ENCODE assay signal across 8 cellular contexts in the genomic region with DNA sequence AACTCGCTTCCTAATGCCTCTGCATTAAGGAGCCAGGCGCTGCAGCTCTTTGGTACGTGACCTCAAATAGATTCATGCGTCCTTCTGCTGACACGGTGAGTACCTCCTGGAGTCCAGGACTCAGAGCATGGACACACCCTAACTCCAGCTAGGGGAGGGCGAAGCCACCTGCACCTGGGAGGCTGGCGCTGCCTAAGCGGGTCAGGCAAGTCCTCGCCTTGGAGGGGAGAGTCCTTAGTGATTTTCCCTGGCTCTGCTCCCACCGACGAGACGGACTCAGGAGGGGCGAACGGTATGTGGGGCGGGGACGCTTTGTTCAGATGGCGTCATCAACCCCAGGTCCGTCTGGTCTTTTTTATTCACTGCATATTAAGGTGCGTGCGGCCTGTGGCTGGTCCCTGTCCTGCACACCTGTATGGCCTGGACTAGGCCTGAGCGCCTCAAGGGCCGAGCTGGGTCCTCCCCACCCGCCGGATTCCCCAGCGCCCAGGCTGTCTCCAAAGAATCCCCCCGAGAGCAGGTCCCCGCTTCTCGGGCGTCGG. TPM values are rescaled to one million over a fixed set of nuclear protein-coding genes. Genes with fewer than 3 reads are reported as not detected.
DNase-seq lines count a peak whose midpoint lies in the region; ATAC-seq and TF ChIP-seq lines count a peak whose summit lies in the region.
"Had no signal": no experiment of that assay in that cellular context is flagged by ENCODE, and none has a peak within 500 bp of the region (broad histone marks: within the 10 kb centered on the region; RNA-seq: fewer than 3 reads in every experiment).

No MANE protein-coding gene starts in this region.

- in situ Hi-C loops in HAP-1 (cut with MboI; ENCODE audit: low sequenced_read_pairs): loop anchor here (25.0 kb wide), 1 partner anchor 1095 kb away; no protein-coding TSS in a partner anchor

- H3K4me3 Mint-ChIP-seq in activated naive CD8-positive, alpha-beta T cell treated with anti-CD3 and anti-CD28 coated beads, Interleukin-2, amount 50 U/mL, for 24 hours: no peak overlapping the region

- peak overlapping the region; percentile 16; the same call in 1 of the 2 replicates for H3K4me3 ChIP-seq in HAP-1
- peak overlapping the region; percentile 10 for H3K4me3 ChIP-seq in kidney epithelial cell (ENCODE audit: low read depth, low read length)
- peak overlapping the region in 5 of 8 donors; percentile 15 to 66 (median 28) for H3K4me3 ChIP-seq in spleen

- no peak for DNase-seq in HAP-1 (ENCODE audit: low spot score in 2 of 2)
- DNase-seq in activated naive CD8-positive, alpha-beta T cell treated with anti-CD3 and anti-CD28 coated beads, Interleukin-2, amount 50 U/mL, for 24 hours: no peak
- DNase-seq in kidney epithelial cell (ENCODE audit: low read depth): no peak
- DNase-seq in spleen: no peak
- no peak for DNase-seq in central memory CD4-positive, alpha-beta T cell
- no peak for DNase-seq in activated naive CD4-positive, alpha-beta T cell (lab: John Stamatoyannopoulos, UW)
- DNase-seq in dedifferentiated amniotic fluid mesenchymal stem cell (ENCODE audit: extremely low spot score): no peak
- DNase-seq: stimulated activated CD4-positive, alpha-beta T cell treated with anti-CD3 and anti-CD28 coated beads, Interleukin-12 subunit alpha, Interleukin-12 subunit beta, amount 100 ng/mL, for 4 hours had no signal

- H3K4me1 Mint-ChIP-seq in activated naive CD8-positive, alpha-beta T cell treated with anti-CD3 and anti-CD28 coated beads, Interleukin-2, amount 50 U/mL, for 24 hours: no peaks in the 10 kb centered on the region

- no peak overlapping the region for H3K27ac ChIP-seq in spleen

- WGBS in spleen, 5 donors: 49 to 75% (median 51%) methylated on average over 20 to 30 of the region's 30 CpGs

- peak; percentile 14 for ATAC-seq in activated naive CD8-positive, alpha-beta T cell treated with anti-CD3 and anti-CD28 coated beads, Interleukin-2, amount 50 U/mL, for 24 hours

- H3K36me3 ChIP-seq in HAP-1 (replicated peaks): no peaks in the 10 kb centered on the region
- H3K36me3 ChIP-seq in kidney epithelial cell (ENCODE audit: control insufficient read depth, insufficient read depth, low read length): no peaks in the 10 kb centered on the region
- H3K36me3 ChIP-seq in spleen: no peaks in the 10 kb centered on the region

- H3K27me3 ChIP-seq in HAP-1 (ENCODE audit: low read depth) (no peaks in the 10 kb centered on the region), kidney epithelial cell (ENCODE audit: control insufficient read depth, insufficient read depth, low read length) (peaks cover 27% of the 10 kb centered on the region), spleen (replicated peaks in 1 of 7) (peaks cover 0 to 78% (median 29%) of the 10 kb centered on the region in 7 donors)

- no peak for TF ChIP-seq POLR2A in spleen (IDR thresholded peaks at IDR 0.05)

- no peaks in the 10 kb centered on the region for H3K36me3 Mint-ChIP-seq in activated naive CD8-positive, alpha-beta T cell treated with anti-CD3 and anti-CD28 coated beads, Interleukin-2, amount 50 U/mL, for 24 hours (ENCODE audit: low read depth)

- H3K27me3 Mint-ChIP-seq in activated naive CD8-positive, alpha-beta T cell treated with anti-CD3 and anti-CD28 coated beads, Interleukin-2, amount 50 U/mL, for 24 hours: peaks cover 60% of the 10 kb centered on the region

- TF ChIP-seq CTCF in kidney epithelial cell (IDR thresholded peaks at IDR 0.05; ENCODE audit: insufficient read depth, low read length, poor library complexity, severe bottlenecking): no peak
- no peak for TF ChIP-seq CTCF in spleen (IDR thresholded peaks at IDR 0.05 in 8 of 11, conservative IDR thresholded peaks at IDR 0.05 in 3 of 11)

- H3K9me3 ChIP-seq in HAP-1: no peaks in the 10 kb centered on the region
- no peaks in the 10 kb centered on the region for H3K9me3 ChIP-seq in spleen

- no peak overlapping the region for H3K27ac Mint-ChIP-seq in activated naive CD8-positive, alpha-beta T cell treated with anti-CD3 and anti-CD28 coated beads, Interleukin-2, amount 50 U/mL, for 24 hours

- intact Hi-C loops in spleen (cut with DNase I; ENCODE audit: low total_unique reads): no loop called here

- H3K4me1 ChIP-seq in HAP-1 (no peaks in the 10 kb centered on the region), spleen (peaks cover 0 to 16% (median 10%) of the 10 kb centered on the region in 6 donors)

- H3K9me3 Mint-ChIP-seq in activated naive CD8-positive, alpha-beta T cell treated with anti-CD3 and anti-CD28 coated beads, Interleukin-2, amount 50 U/mL, for 24 hours: no peaks in the 10 kb centered on the region

RNA-seq across cellular contexts. Expression of gene NSUN2, which starts 50.3 kb away (rescaled TPM):
- 50.0 and 62.8 TPM in 2 replicates for total RNA-seq in kidney epithelial cell
- 10 to 100 TPM; 53.1 to 77.8 (median 57.6) TPM for total RNA-seq in spleen
- polyA plus RNA-seq in spleen: 10 to 100 TPM; 42.4 to 63.3 (median 49.8) TPM

RNA-seq across cellular contexts. Expression of gene SRD5A1, which starts 50.7 kb away (rescaled TPM):
- 30.0 and 37.4 TPM in 2 replicates for total RNA-seq in kidney epithelial cell
- total RNA-seq in spleen: 1 to 10 TPM; 4.6 to 9.3 (median 7.1) TPM
- polyA plus RNA-seq in spleen: 1 to 10 TPM; 2.5 to 5.1 (median 4.4) TPM
